ENCODE assay signal across 1 cellular context in genomic region chr13:99178636-99179035, GRCh38.
TF ChIP-seq lines count a peak whose summit lies in the region.

No MANE protein-coding gene starts in this region.

TF ChIP-seq in HepG2, 621 proteins besides CTCF, POLR2A, EP300 and RAD21:
- TF ChIP-seq ZBTB33 (CRISPR knock-in tag; IDR thresholded peaks at IDR 0.05), result peak; percentile 28; the same call in 1 of the 2 replicates
- TF ChIP-seq ZFP1 (CRISPR knock-in tag; IDR thresholded peaks at IDR 0.05), result no peak
